Comparison of ENCODE assay signal across 8 cellular contexts in the genomic region with DNA sequence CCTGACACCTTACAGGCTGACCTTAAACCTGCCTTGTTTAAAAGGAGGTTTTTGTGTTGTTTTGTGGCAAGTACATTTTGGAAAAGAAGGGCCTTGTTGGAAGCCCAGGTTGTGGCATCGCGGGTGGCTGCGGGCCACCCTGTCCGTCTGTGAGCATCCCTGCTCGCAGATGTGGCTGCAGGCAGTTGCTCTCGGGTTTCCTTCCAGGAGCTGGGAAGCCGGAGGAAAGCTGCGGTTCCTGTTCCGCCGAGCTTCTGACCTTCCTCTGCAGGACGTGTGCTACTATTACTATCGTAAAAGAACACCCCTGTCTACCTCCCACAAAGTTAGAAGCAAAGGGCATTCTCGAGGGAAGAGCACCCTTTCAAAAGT. TPM values are rescaled to one million over a fixed set of nuclear protein-coding genes. Genes with fewer than 3 reads are reported as not detected.
DNase-seq lines count a peak whose midpoint lies in the region; ATAC-seq and TF ChIP-seq lines count a peak whose summit lies in the region.

No MANE protein-coding gene starts in this region.

- H3K27me3 ChIP-seq in A673 (replicated peaks; ENCODE audit: insufficient read depth, low read depth, low read length, poor library complexity), result no peaks in the 10 kb centered on the region
- no peaks in the 10 kb centered on the region for H3K27me3 ChIP-seq in SU-DHL-6 (ENCODE audit: low read length)
- H3K27me3 ChIP-seq in esophagus (ENCODE audit: control insufficient read depth in 1 of 2, insufficient read depth in 2 of 2, low read length in 2 of 2), result no peaks in the 10 kb centered on the region
- H3K27me3 ChIP-seq in mucosa of rectum (ENCODE audit: control insufficient read depth in 2 of 2, insufficient read depth in 2 of 2, low read length in 2 of 2), result no peaks in the 10 kb centered on the region
- H3K27me3 ChIP-seq in vagina, result no peaks in the 10 kb centered on the region

- H4K20me1 ChIP-seq in SU-DHL-6 (ENCODE audit: low read depth, low read length), result no peaks in the 10 kb centered on the region

- no peak for TF ChIP-seq CTCF in A673 (conservative IDR thresholded peaks at IDR 0.05; ENCODE audit: low read depth, low read length)
- TF ChIP-seq CTCF in SU-DHL-6 (IDR thresholded peaks at IDR 0.05; ENCODE audit: insufficient read depth, low read length, poor library complexity, severe bottlenecking), result peak; percentile 6
- no peak for TF ChIP-seq CTCF in vagina (IDR thresholded peaks at IDR 0.05)

- CTCF ChIA-PET in A673 (lab: Charles Lee), result no interaction called here

- peak overlapping the region; percentile 50 for H2AFZ ChIP-seq in SU-DHL-6 (ENCODE audit: low read depth, low read length, severe bottlenecking)

- H3K9me2 ChIP-seq in SU-DHL-6 (replicated peaks; ENCODE audit: insufficient read depth, low read length), result no peaks in the 10 kb centered on the region

- ATAC-seq in HG03139 (IDR thresholded peaks at IDR 0.05; ENCODE audit: unreplicated experiment), result peak; percentile 10

- H3K4me3 ChIP-seq in A673 (ENCODE audit: low read depth, low read length, poor library complexity, severe bottlenecking), result peak overlapping the region; percentile 87
- peak overlapping the region; percentile 90 for H3K4me3 ChIP-seq in SU-DHL-6 (ENCODE audit: insufficient read depth, low read length, poor library complexity, severe bottlenecking)
- peak overlapping the region; percentile 90 to 100 for H3K4me3 ChIP-seq in esophagus (ENCODE audit: low read depth in 1 of 2, low read length in 2 of 2)
- H3K4me3 ChIP-seq in mucosa of rectum (ENCODE audit: low read length in 2 of 2), result peak overlapping the region; percentile 96 to 98
- peak overlapping the region; percentile 61 to 94 for H3K4me3 ChIP-seq in vagina

- H3K9ac ChIP-seq in SU-DHL-6 (ENCODE audit: low read length), result peak overlapping the region; percentile 92
- H3K9ac ChIP-seq in mucosa of rectum (ENCODE audit: low read depth in 1 of 2, low read length in 2 of 2), result peak overlapping the region; percentile 82 to 95

- peaks cover 33% of the 10 kb centered on the region for H3K4me1 ChIP-seq in A673 (ENCODE audit: insufficient read depth, low read length, poor library complexity, severe bottlenecking)
- H3K4me1 ChIP-seq in esophagus (ENCODE audit: control insufficient read depth in 2 of 2, insufficient read depth in 2 of 2, low read length in 1 of 2), result no peaks in the 10 kb centered on the region
- H3K4me1 ChIP-seq in mucosa of rectum (ENCODE audit: control insufficient read depth in 2 of 2, insufficient read depth in 2 of 2, low read length in 2 of 2), result peaks cover 3 to 17% of the 10 kb centered on the region in 2 donors
- peaks cover 23% of the 10 kb centered on the region for H3K4me1 ChIP-seq in vagina

- POLR2A ChIA-PET in A673 (lab: Charles Lee; ENCODE audit: low non-redundant PET), result no interaction called here

- no TSS peak for BruUV-seq in A673 (replicated peaks; lab: Mats Ljungman, UMichigan)

- H3K27ac ChIP-seq in A673 (ENCODE audit: low read depth, low read length, poor library complexity, severe bottlenecking) (peak overlapping the region; percentile 96), SU-DHL-6 (ENCODE audit: low read depth, low read length) (peak overlapping the region; percentile 60), esophagus (ENCODE audit: low read depth in 2 of 2, low read length in 1 of 2) (peak overlapping the region; percentile 87 to 88), mucosa of rectum (ENCODE audit: low read depth in 2 of 2, low read length in 2 of 2) (peak overlapping the region; percentile 85 to 87), vagina (peak overlapping the region; percentile 94)

- peak; percentile 28 for DNase-seq in A673 (ENCODE audit: low spot score)
- peak; percentile 13 for DNase-seq in GM04504 (ENCODE audit: low read depth)
- no peak for DNase-seq in vagina (ENCODE audit: extremely low spot score in 2 of 2)
- no peak for DNase-seq in OCI-M2 (lab: John Stamatoyannopoulos, UW; ENCODE audit: unreplicated experiment)

- TF ChIP-seq POLR2A in vagina (IDR thresholded peaks at IDR 0.05), result no peak

- no peaks in the 10 kb centered on the region; the same call in 1 of the 2 replicates for H3F3A ChIP-seq in SU-DHL-6 (ENCODE audit: insufficient read depth)

- peak overlapping the region; percentile 78 for H3K4me2 ChIP-seq in SU-DHL-6 (ENCODE audit: low read depth, low read length, poor library complexity, severe bottlenecking)

- H3K9me3 ChIP-seq in A673 (ENCODE audit: low read depth, low read length, poor library complexity, severe bottlenecking) (peaks cover 5% of the 10 kb centered on the region), SU-DHL-6 (ENCODE audit: insufficient read depth, low read length) (no peaks in the 10 kb centered on the region), esophagus (ENCODE audit: control insufficient read depth in 2 of 2, insufficient read depth in 1 of 2, low read depth in 1 of 2, low read length in 1 of 2) (peaks cover 0 to under 1% of the 10 kb centered on the region in 2 donors), mucosa of rectum (ENCODE audit: control insufficient read depth in 2 of 2, low read length in 2 of 2) (no peaks in the 10 kb centered on the region), vagina (no peaks in the 10 kb centered on the region)

- WGBS in esophagus, 2 donors, result 0% methylated on average over 13 of the region's 13 CpGs

- H3K36me3 ChIP-seq in A673 (ENCODE audit: insufficient read depth, low read length, poor library complexity, severe bottlenecking) (peaks cover 12% of the 10 kb centered on the region), SU-DHL-6 (ENCODE audit: low read length) (peaks cover 9% of the 10 kb centered on the region; the same call in 1 of the 2 replicates), esophagus (ENCODE audit: control insufficient read depth in 2 of 2, insufficient read depth in 2 of 2, low read length in 1 of 2) (peaks cover 0 to 3% of the 10 kb centered on the region in 2 donors), mucosa of rectum (ENCODE audit: control insufficient read depth in 2 of 2, insufficient read depth in 2 of 2, low read length in 2 of 2) (peaks cover 3 to 7% of the 10 kb centered on the region in 2 donors), vagina (no peaks in the 10 kb centered on the region)

- intact Hi-C loops in A673 (cut with micrococcal nuclease; ENCODE audit: unreplicated experiment), result no loop called here
- intact Hi-C loops in vagina (cut with DNase I), result no loop called here

- H3K79me2 ChIP-seq in SU-DHL-6 (ENCODE audit: insufficient read depth, low read length), result peaks cover 54% of the 10 kb centered on the region

RNA-seq across cellular contexts. Expression of a gene that starts 0.8 kb away (rescaled TPM):
- total RNA-seq in A673 (2021) (113 and 116 TPM in 2 replicates), vagina (109 TPM)
- 10 to 100 TPM; 57.1 to 61.8 TPM for polyA plus RNA-seq in esophagus

RNA-seq across cellular contexts. Expression of a gene that starts 53.3 kb away (rescaled TPM):
- not detected in 2 replicates for total RNA-seq in A673 (2021)
- polyA plus RNA-seq in esophagus, result under 1 TPM in 1 of 2 donors, not detected in 1; 0.04 TPM
- not detected for total RNA-seq in vagina

Comparison
In these comparisons a context has a peak if more than half of its experiments do, and no peak if none do; other contexts are left out.
1. DNase-seq: peak in A673 (single experiment) and GM04504 (single experiment); none in vagina (0 of 2) and OCI-M2 (single experiment).
2. Peak in every context shown above with its lines, with median percentiles within 50 percentile points of each other: H3K27ac ChIP-seq and H3K4me3 ChIP-seq.